ENCODE assay signal across 1 cellular context in genomic region chr6:163414367-163415175, GRCh38.
A peak's percentile ranks its signal among the peaks of the same experiment; 100 is the strongest.
TF ChIP-seq lines count a peak whose summit lies in the region.

Gene QKI (plus strand): TSS chr6:163414718. CDS start chr6:163415194, 476 bp downstream.

TF ChIP-seq in K562, 482 proteins besides CTCF, POLR2A, EP300 and RAD21 (continued from another document):
- TF ChIP-seq, protein P1, sequence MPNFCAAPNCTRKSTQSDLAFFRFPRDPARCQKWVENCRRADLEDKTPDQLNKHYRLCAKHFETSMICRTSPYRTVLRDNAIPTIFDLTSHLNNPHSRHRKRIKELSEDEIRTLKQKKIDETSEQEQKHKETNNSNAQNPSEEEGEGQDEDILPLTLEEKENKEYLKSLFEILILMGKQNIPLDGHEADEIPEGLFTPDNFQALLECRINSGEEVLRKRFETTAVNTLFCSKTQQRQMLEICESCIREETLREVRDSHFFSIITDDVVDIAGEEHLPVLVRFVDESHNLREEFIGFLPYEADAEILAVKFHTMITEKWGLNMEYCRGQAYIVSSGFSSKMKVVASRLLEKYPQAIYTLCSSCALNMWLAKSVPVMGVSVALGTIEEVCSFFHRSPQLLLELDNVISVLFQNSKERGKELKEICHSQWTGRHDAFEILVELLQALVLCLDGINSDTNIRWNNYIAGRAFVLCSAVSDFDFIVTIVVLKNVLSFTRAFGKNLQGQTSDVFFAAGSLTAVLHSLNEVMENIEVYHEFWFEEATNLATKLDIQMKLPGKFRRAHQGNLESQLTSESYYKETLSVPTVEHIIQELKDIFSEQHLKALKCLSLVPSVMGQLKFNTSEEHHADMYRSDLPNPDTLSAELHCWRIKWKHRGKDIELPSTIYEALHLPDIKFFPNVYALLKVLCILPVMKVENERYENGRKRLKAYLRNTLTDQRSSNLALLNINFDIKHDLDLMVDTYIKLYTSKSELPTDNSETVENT (CRISPR knock-in tag; IDR thresholded peaks at IDR 0.05), result peak; percentile 91
- TF ChIP-seq ZNF175 (CRISPR knock-in tag; IDR thresholded peaks at IDR 0.05; ENCODE audit: low read depth), result 0 out of 2 replicates have a peak, but pooled peaks have one; percentile 16
- no peak for TF ChIP-seq ZNF121 (CRISPR knock-in tag; conservative IDR thresholded peaks at IDR 0.05)
- peak in 1 of 2 experiments; percentile 9; a peak in 1 of 4 replicates for TF ChIP-seq SIN3A (IDR thresholded peaks at IDR 0.05; ENCODE audit: borderline replicate concordance in 2 of 2, control insufficient read depth in 1 of 2, low read depth in 2 of 2, low read length in 2 of 2)
- peak; percentile 81 for TF ChIP-seq RB1 (IDR thresholded peaks at IDR 0.05; ENCODE audit: low read depth)
- no peak for TF ChIP-seq MED1 (CRISPR knock-in tag; IDR thresholded peaks at IDR 0.05; ENCODE audit: borderline replicate concordance)
- no peak for TF ChIP-seq RBM39 (optimal IDR thresholded peaks at IDR 0.05; ENCODE audit: low read depth, low read length)
- TF ChIP-seq, protein P2, sequence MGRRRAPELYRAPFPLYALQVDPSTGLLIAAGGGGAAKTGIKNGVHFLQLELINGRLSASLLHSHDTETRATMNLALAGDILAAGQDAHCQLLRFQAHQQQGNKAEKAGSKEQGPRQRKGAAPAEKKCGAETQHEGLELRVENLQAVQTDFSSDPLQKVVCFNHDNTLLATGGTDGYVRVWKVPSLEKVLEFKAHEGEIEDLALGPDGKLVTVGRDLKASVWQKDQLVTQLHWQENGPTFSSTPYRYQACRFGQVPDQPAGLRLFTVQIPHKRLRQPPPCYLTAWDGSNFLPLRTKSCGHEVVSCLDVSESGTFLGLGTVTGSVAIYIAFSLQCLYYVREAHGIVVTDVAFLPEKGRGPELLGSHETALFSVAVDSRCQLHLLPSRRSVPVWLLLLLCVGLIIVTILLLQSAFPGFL (CRISPR knock-in tag; IDR thresholded peaks at IDR 0.05), result no peak
- TF ChIP-seq CREM (IDR thresholded peaks at IDR 0.05; ENCODE audit: low read depth), result peak; percentile 30; the same call in 1 of the 2 replicates
- no peak for TF ChIP-seq ZNF282 (CRISPR knock-in tag; IDR thresholded peaks at IDR 0.05)
- no peak for TF ChIP-seq BRD9 (IDR thresholded peaks at IDR 0.05; ENCODE audit: low read depth, partially characterized antibody)
- TF ChIP-seq VEZF1 (CRISPR knock-in tag; IDR thresholded peaks at IDR 0.05), result peak; percentile 87
- TF ChIP-seq, protein P3, sequence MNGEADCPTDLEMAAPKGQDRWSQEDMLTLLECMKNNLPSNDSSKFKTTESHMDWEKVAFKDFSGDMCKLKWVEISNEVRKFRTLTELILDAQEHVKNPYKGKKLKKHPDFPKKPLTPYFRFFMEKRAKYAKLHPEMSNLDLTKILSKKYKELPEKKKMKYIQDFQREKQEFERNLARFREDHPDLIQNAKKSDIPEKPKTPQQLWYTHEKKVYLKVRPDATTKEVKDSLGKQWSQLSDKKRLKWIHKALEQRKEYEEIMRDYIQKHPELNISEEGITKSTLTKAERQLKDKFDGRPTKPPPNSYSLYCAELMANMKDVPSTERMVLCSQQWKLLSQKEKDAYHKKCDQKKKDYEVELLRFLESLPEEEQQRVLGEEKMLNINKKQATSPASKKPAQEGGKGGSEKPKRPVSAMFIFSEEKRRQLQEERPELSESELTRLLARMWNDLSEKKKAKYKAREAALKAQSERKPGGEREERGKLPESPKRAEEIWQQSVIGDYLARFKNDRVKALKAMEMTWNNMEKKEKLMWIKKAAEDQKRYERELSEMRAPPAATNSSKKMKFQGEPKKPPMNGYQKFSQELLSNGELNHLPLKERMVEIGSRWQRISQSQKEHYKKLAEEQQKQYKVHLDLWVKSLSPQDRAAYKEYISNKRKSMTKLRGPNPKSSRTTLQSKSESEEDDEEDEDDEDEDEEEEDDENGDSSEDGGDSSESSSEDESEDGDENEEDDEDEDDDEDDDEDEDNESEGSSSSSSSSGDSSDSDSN (IDR thresholded peaks at IDR 0.05; ENCODE audit: borderline replicate concordance in 1 of 2, low read depth in 2 of 2, low read length in 2 of 2), result peak; percentile 65 to 88; a peak in 3 of 4 replicates
- peak; percentile 60; the same call in 1 of the 2 replicates for TF ChIP-seq PHF8 (IDR thresholded peaks at IDR 0.05; ENCODE audit: borderline replicate concordance, low read length)
- TF ChIP-seq EGR1 (conservative IDR thresholded peaks at IDR 0.05), result 0 out of 2 replicates have a peak, but pooled peaks have one; percentile 22
- TF ChIP-seq NEUROD1 (IDR thresholded peaks at IDR 0.05; ENCODE audit: borderline replicate concordance, low read depth, low read length, partially characterized antibody), result peak; percentile 29
- peak in 1 of 2 experiments; percentile 77; a peak in 2 of 4 replicates for TF ChIP-seq NONO (IDR thresholded peaks at IDR 0.05; ENCODE audit: low read depth in 2 of 2, low read length in 1 of 2)
- no peak for TF ChIP-seq ZBED1 (IDR thresholded peaks at IDR 0.05)
- TF ChIP-seq DPF2 (IDR thresholded peaks at IDR 0.05), result no peak
- peak; percentile 76 for TF ChIP-seq POLR2G (IDR thresholded peaks at IDR 0.05; ENCODE audit: low read depth, low read length)
- TF ChIP-seq DIDO1 (tag; IDR thresholded peaks at IDR 0.05; ENCODE audit: low read depth), result no peak
- TF ChIP-seq C11orf30 (IDR thresholded peaks at IDR 0.05; ENCODE audit: low read depth), result no peak
- TF ChIP-seq EWSR1 (IDR thresholded peaks at IDR 0.05; ENCODE audit: borderline replicate concordance, low read depth, partially characterized antibody), result no peak
- TF ChIP-seq TEAD1 (CRISPR knock-in tag; IDR thresholded peaks at IDR 0.05), result no peak
- peak in 1 of 2 experiments; percentile 19; a peak in 2 of 4 replicates for TF ChIP-seq MAZ (CRISPR knock-in tag; conservative IDR thresholded peaks at IDR 0.05 in 1 of 2, IDR thresholded peaks at IDR 0.05 in 1 of 2)
- TF ChIP-seq, protein P4, sequence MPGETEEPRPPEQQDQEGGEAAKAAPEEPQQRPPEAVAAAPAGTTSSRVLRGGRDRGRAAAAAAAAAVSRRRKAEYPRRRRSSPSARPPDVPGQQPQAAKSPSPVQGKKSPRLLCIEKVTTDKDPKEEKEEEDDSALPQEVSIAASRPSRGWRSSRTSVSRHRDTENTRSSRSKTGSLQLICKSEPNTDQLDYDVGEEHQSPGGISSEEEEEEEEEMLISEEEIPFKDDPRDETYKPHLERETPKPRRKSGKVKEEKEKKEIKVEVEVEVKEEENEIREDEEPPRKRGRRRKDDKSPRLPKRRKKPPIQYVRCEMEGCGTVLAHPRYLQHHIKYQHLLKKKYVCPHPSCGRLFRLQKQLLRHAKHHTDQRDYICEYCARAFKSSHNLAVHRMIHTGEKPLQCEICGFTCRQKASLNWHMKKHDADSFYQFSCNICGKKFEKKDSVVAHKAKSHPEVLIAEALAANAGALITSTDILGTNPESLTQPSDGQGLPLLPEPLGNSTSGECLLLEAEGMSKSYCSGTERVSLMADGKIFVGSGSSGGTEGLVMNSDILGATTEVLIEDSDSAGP (CRISPR knock-in tag; IDR thresholded peaks at IDR 0.05), result no peak
- TF ChIP-seq ZNF717 (CRISPR knock-in tag; IDR thresholded peaks at IDR 0.05), result no peak
